ENCODE assay signal across 8 cellular contexts in genomic region chr9:104743377-104743985, GRCh38. TPM values are rescaled to one million over a fixed set of nuclear protein-coding genes. Genes with fewer than 3 reads are reported as not detected.
DNase-seq lines count a peak whose midpoint lies in the region; ATAC-seq and TF ChIP-seq lines count a peak whose summit lies in the region.

No MANE protein-coding gene starts in this region.

- no peak overlapping the region for H3K4me3 ChIP-seq in ascending aorta
- no peak overlapping the region for H3K4me3 ChIP-seq in thoracic aorta

- H3K4me3 Mint-ChIP-seq in activated naive CD4-positive, alpha-beta T cell treated with anti-CD3 and anti-CD28 coated beads for 36 hours: no peak overlapping the region

- peak; percentile 52 for ATAC-seq in GM21526 (IDR thresholded peaks at IDR 0.05; ENCODE audit: low FRiP score, unreplicated experiment)
- peak; percentile 76 for ATAC-seq in HG03575 (IDR thresholded peaks at IDR 0.05; ENCODE audit: extremely low read depth, insufficient number of reproducible peaks, low FRiP score, unreplicated experiment)
- ATAC-seq in thoracic aorta (ENCODE audit: insufficient number of reproducible peaks, low FRiP score, low read depth): no peak

- TF ChIP-seq CTCF in ascending aorta (IDR thresholded peaks at IDR 0.05) (peak; percentile 55 to 76 (median 66)), thoracic aorta (IDR thresholded peaks at IDR 0.05) (peak; percentile 62)

- H3K9me3 Mint-ChIP-seq in activated naive CD4-positive, alpha-beta T cell treated with anti-CD3 and anti-CD28 coated beads for 36 hours: no peaks in the 10 kb centered on the region

- H3K27me3 ChIP-seq in ascending aorta (no peaks in the 10 kb centered on the region), thoracic aorta (replicated peaks; ENCODE audit: insufficient read depth) (no peaks in the 10 kb centered on the region)

- H3K9me3 ChIP-seq in ascending aorta (no peaks in the 10 kb centered on the region), thoracic aorta (no peaks in the 10 kb centered on the region)

- H3K4me1 ChIP-seq in ascending aorta: no peaks in the 10 kb centered on the region
- H3K4me1 ChIP-seq in thoracic aorta (ENCODE audit: control insufficient read depth in 1 of 2, low read depth in 2 of 2): peaks cover 3 to 4% of the 10 kb centered on the region in 2 donors

- no peak overlapping the region for H3K27ac Mint-ChIP-seq in activated naive CD4-positive, alpha-beta T cell treated with anti-CD3 and anti-CD28 coated beads for 36 hours

- peaks cover 4% of the 10 kb centered on the region for H3K36me3 Mint-ChIP-seq in activated naive CD4-positive, alpha-beta T cell treated with anti-CD3 and anti-CD28 coated beads for 36 hours (ENCODE audit: low read depth)

- peak; percentile 49 for DNase-seq in activated naive CD4-positive, alpha-beta T cell treated with anti-CD3 and anti-CD28 coated beads for 36 hours
- no peak for DNase-seq in activated naive CD4-positive, alpha-beta T cell (lab: John Stamatoyannopoulos, UW)
- DNase-seq in NCI-H774 (lab: John Stamatoyannopoulos, UW) (peak; percentile 41), ascending aorta (ENCODE audit: low spot score in 2 of 2) (no peak), iris pigment epithelial cell (ENCODE audit: low read depth) (peak; percentile 72), thoracic aorta (ENCODE audit: low spot score) (no peak)

- H3K27ac ChIP-seq in ascending aorta: no peak overlapping the region
- no peak overlapping the region for H3K27ac ChIP-seq in thoracic aorta

- H3K36me3 ChIP-seq in ascending aorta (no peaks in the 10 kb centered on the region), thoracic aorta (no peaks in the 10 kb centered on the region)

- CTCF ChIA-PET in activated naive CD4-positive, alpha-beta T cell treated with anti-CD3 and anti-CD28 coated beads for 36 hours (lab: Charles Lee): interaction anchor here (0.6 to 1.5 kb wide), 4 partner anchors 50 to 1102 kb away, joined by 3 to 4 read pairs (median 3); partner anchors contain the start of gene OR13D1

- peaks cover 16% of the 10 kb centered on the region for H3K4me1 Mint-ChIP-seq in activated naive CD4-positive, alpha-beta T cell treated with anti-CD3 and anti-CD28 coated beads for 36 hours (ENCODE audit: low read depth)

- H3K27me3 Mint-ChIP-seq in activated naive CD4-positive, alpha-beta T cell treated with anti-CD3 and anti-CD28 coated beads for 36 hours (ENCODE audit: low read depth): no peaks in the 10 kb centered on the region

- intact Hi-C loops in activated naive CD4-positive, alpha-beta T cell treated with anti-CD3 and anti-CD28 coated beads for 36 hours (cut with micrococcal nuclease): loop anchor here (1.0 to 10.0 kb wide), 6 partner anchors 61 to 1345 kb away; no protein-coding TSS in a partner anchor
- intact Hi-C loops in ascending aorta (cut with DNase I): no loop called here

RNA-seq across cellular contexts. Expression of gene NIPSNAP3A, which starts 4.0 kb away (rescaled TPM):
- 10 to 100 TPM; 17.8 TPM for total RNA-seq in activated naive CD4-positive, alpha-beta T cell treated with anti-CD3 and anti-CD28 coated beads for 36 hours
- total RNA-seq in ascending aorta (9.7 TPM), thoracic aorta (10 to 100 TPM; 19.2 to 42.6 TPM)

RNA-seq across cellular contexts. Expression of gene NIPSNAP3B, which starts 20.4 kb away (rescaled TPM):
- under 1 TPM; 0.38 to 0.49 TPM for total RNA-seq in activated naive CD4-positive, alpha-beta T cell treated with anti-CD3 and anti-CD28 coated beads for 36 hours
- total RNA-seq in ascending aorta: 14.6 TPM
- 1 to 10 TPM; 6.4 to 7.7 TPM for total RNA-seq in thoracic aorta

RNA-seq across cellular contexts. Expression of gene OR13D1, which starts 49.2 kb away (rescaled TPM):
- total RNA-seq in activated naive CD4-positive, alpha-beta T cell treated with anti-CD3 and anti-CD28 coated beads for 36 hours: not detected
- total RNA-seq in ascending aorta: not detected
- not detected for total RNA-seq in thoracic aorta

Comparison
In these comparisons a context has a peak if more than half of its experiments do, and no peak if none do; other contexts are left out.
1. DNase-seq: peak in activated naive CD4-positive, alpha-beta T cell treated with anti-CD3 and anti-CD28 coated beads for 36 hours (single experiment), NCI-H774 (single experiment) and iris pigment epithelial cell (single experiment); none in activated naive CD4-positive, alpha-beta T cell (0 of 4), ascending aorta (0 of 2) and thoracic aorta (single experiment).
2. RNA of gene NIPSNAP3B, which starts 20.4 kb away (total RNA-seq): 14.6 TPM in ascending aorta (single experiment) and 6.4 to 7.7 TPM in thoracic aorta; 0.38 to 0.49 TPM in activated naive CD4-positive, alpha-beta T cell treated with anti-CD3 and anti-CD28 coated beads for 36 hours; every median in the first group is over 4 times any median in the second.